7 cellular contexts compared by ENCODE assay signal in genomic region chr20:36399969-36400545, GRCh38.
"Had no signal": no experiment of that assay in that cellular context is flagged by ENCODE, and none has a peak within 500 bp of the region (broad histone marks: within the 10 kb centered on the region; RNA-seq: fewer than 3 reads in every experiment).

No MANE protein-coding gene starts in this region.

- H3K4me1 ChIP-seq: foreskin keratinocyte, thyroid gland had no signal

- ATAC-seq: left cardiac atrium; stimulated activated memory B cell treated with anti-CD40 and anti-IgM and Interleukin-4, amounts not matched to agents 10 μg/mL and 1 μg/mL and 100 μg/mL, for 72 hours had no signal

- H3K4me3 ChIP-seq: coronary artery, lung, thyroid gland had no signal

- H3K27ac ChIP-seq: coronary artery, foreskin keratinocyte, thyroid gland had no signal

- H3K36me3 ChIP-seq: thyroid gland had no signal

- H3K27me3 ChIP-seq: thyroid gland had no signal

- H3K9me3 ChIP-seq: thyroid gland had no signal

- DNase-seq: effector CD4-positive, alpha-beta T cell; left cardiac atrium had no signal
